ENCODE assay signal across 14 cellular contexts in genomic region chr6:42352856-42353564, GRCh38.
DNase-seq lines count a peak whose midpoint lies in the region; ATAC-seq and TF ChIP-seq lines count a peak whose summit lies in the region.
"Had no signal": no experiment of that assay in that cellular context is flagged by ENCODE, and none has a peak within 500 bp of the region (broad histone marks: within the 10 kb centered on the region; RNA-seq: fewer than 3 reads in every experiment).

No MANE protein-coding gene starts in this region.

- H3K9me3 Mint-ChIP-seq in HFFc6: no peaks in the 10 kb centered on the region
- H3K9me3 Mint-ChIP-seq: nephron had no signal

- TF ChIP-seq CTCF in HFFc6 (IDR thresholded peaks at IDR 0.05): no peak

- H3K36me3 Mint-ChIP-seq in HFFc6 (ENCODE audit: low read depth): peaks cover 8% of the 10 kb centered on the region

- peak overlapping the region; percentile 50; the same call in 1 of the 2 replicates for H3K4me3 Mint-ChIP-seq in HFFc6
- H3K4me3 Mint-ChIP-seq: nephron had no signal

- peak overlapping the region; percentile 75 for H3K27ac Mint-ChIP-seq in HFFc6
- H3K27ac Mint-ChIP-seq: nephron had no signal

- H3K27me3 Mint-ChIP-seq in HFFc6 (ENCODE audit: insufficient read depth): no peaks in the 10 kb centered on the region; the same call in none of the 2 replicates

- H3K4me1 Mint-ChIP-seq in HFFc6 (ENCODE audit: low read depth): peaks cover 59% of the 10 kb centered on the region
- H3K4me1 Mint-ChIP-seq: nephron had no signal

- ATAC-seq in GM21717 (IDR thresholded peaks at IDR 0.05; ENCODE audit: unreplicated experiment) (no peak), GM21381 (IDR thresholded peaks at IDR 0.05; ENCODE audit: unreplicated experiment) (no peak)

- DNase-seq in AG08396 (ENCODE audit: low spot score): peak; percentile 29
- DNase-seq in HFFc6: peak; percentile 71
- peak; percentile 68 for DNase-seq in amniotic epithelial cell (ENCODE audit: low read depth)
- DNase-seq in fibroblast of the conjunctiva (ENCODE audit: low read depth): peak; percentile 14
- no peak for DNase-seq in DMS 273 (lab: John Stamatoyannopoulos, UW; ENCODE audit: unreplicated experiment)
- DNase-seq in islet precursor cell: no peak
- DNase-seq: activated CD4-positive, CD25-positive, alpha-beta regulatory T cell; foreskin melanocyte; GDM1; NCI-H1105 treated with DMSO at 0.1 percent for 48 hours; retina had no signal

Comparison
In these comparisons a context has a peak if more than half of its experiments do, and no peak if none do; other contexts are left out.
1. DNase-seq: peak in AG08396 (single experiment), HFFc6 (single experiment), amniotic epithelial cell (single experiment) and fibroblast of the conjunctiva (single experiment); none in DMS 273 (single experiment) and islet precursor cell (single experiment).